In genomic region chr5:74188341-74188740, GRCh38 we compare ENCODE assay signal across 24 cellular contexts.
DNase-seq lines count a peak whose midpoint lies in the region; ATAC-seq, FAIRE-seq and TF ChIP-seq lines count a peak whose summit lies in the region.
"Had no signal": no experiment of that assay in that cellular context is flagged by ENCODE, and none has a peak within 500 bp of the region (broad histone marks: within the 10 kb centered on the region; RNA-seq: fewer than 3 reads in every experiment).

No MANE protein-coding gene starts in this region.

- H3K9me3 Mint-ChIP-seq in nephron = peaks cover 14% of the 10 kb centered on the region
- H3K9me3 Mint-ChIP-seq: CD4-positive, alpha-beta T cell; CD8-positive, alpha-beta T cell had no signal

- in situ Hi-C loops in HepG2 (cut with HindIII; ENCODE audit: extremely low pct_ligation_motif_present, low pct_unique_long_range_greater_than_20kb) = no loop called here

- peaks cover 0 to 5% of the 10 kb centered on the region in 2 experiments; a peak in 3 of 5 replicates for H3K27me3 ChIP-seq in HepG2 (ENCODE audit: control insufficient read depth in 1 of 2, insufficient read depth in 2 of 2, low read length in 2 of 2)
- no peaks in the 10 kb centered on the region for H3K27me3 ChIP-seq in right lobe of liver
- no peaks in the 10 kb centered on the region for H3K27me3 ChIP-seq in osteoblast (ENCODE audit: insufficient read depth, low read length)
- H3K27me3 ChIP-seq: BLaER1 treated with 17β-estradiol and CSF1 and Interleukin-3, amounts not matched to agents 10 nM and 100 nM had no signal

- TF ChIP-seq CTCF in HepG2 (CRISPR knock-in tag; IDR thresholded peaks at IDR 0.05) (no peak), right lobe of liver (IDR thresholded peaks at IDR 0.05) (no peak), nephron (IDR thresholded peaks at IDR 0.05; ENCODE audit: unreplicated experiment in 3 of 3) (no peak), osteoblast (IDR thresholded peaks at IDR 0.05; ENCODE audit: extremely low read depth, low read depth, low read length) (no peak)

- H3K79me2 ChIP-seq in HepG2 (ENCODE audit: insufficient read depth, low read length) (no peaks in the 10 kb centered on the region), osteoblast (ENCODE audit: insufficient read depth, low read length) (no peaks in the 10 kb centered on the region)

- no peak for TF ChIP-seq EP300 in HepG2 (IDR thresholded peaks at IDR 0.05; ENCODE audit: low read depth in 2 of 2, low read length in 2 of 2)
- no peak for TF ChIP-seq EP300 in HepG2 (CRISPR knock-in tag; IDR thresholded peaks at IDR 0.05; ENCODE audit: borderline replicate concordance)

- H3K36me3 ChIP-seq in HepG2 (replicated peaks in 1 of 2; ENCODE audit: control insufficient read depth in 1 of 2, insufficient read depth in 2 of 2, low read length in 2 of 2) = no peaks in the 10 kb centered on the region
- no peaks in the 10 kb centered on the region for H3K36me3 ChIP-seq in right lobe of liver
- H3K36me3 ChIP-seq in osteoblast (ENCODE audit: insufficient read depth, low read length) = no peaks in the 10 kb centered on the region
- H3K36me3 ChIP-seq: BLaER1 treated with 17β-estradiol and CSF1 and Interleukin-3, amounts not matched to agents 10 nM and 100 nM had no signal

- H3K4me1 Mint-ChIP-seq in nephron = peaks cover 56% of the 10 kb centered on the region
- H3K4me1 Mint-ChIP-seq: B cell had no signal

- no peaks in the 10 kb centered on the region for H3K4me1 ChIP-seq in HepG2 (ENCODE audit: insufficient read depth, low read length)
- H3K4me1 ChIP-seq in right lobe of liver = no peaks in the 10 kb centered on the region
- peaks cover 34% of the 10 kb centered on the region for H3K4me1 ChIP-seq in osteoblast (ENCODE audit: insufficient read depth, low read length)
- H3K4me1 ChIP-seq: A549, Caco-2 had no signal

- ATAC-seq in HepG2 = no peak
- ATAC-seq in right lobe of liver = no peak
- ATAC-seq: A549; CD8-positive, alpha-beta T cell; GM12878 had no signal

- H2AFZ ChIP-seq in HepG2 (ENCODE audit: low read length) (no peak overlapping the region), osteoblast (ENCODE audit: low read length) (no peak overlapping the region)

- no peak overlapping the region for H3K9ac ChIP-seq in HepG2 (ENCODE audit: insufficient read depth, low read depth, low read length)
- H3K9ac ChIP-seq: BLaER1 treated with 17β-estradiol and CSF1 and Interleukin-3, amounts not matched to agents 10 nM and 100 nM had no signal

- H3K4me2 ChIP-seq in HepG2 (ENCODE audit: low read depth, low read length) (no peak overlapping the region), osteoblast (ENCODE audit: insufficient read depth, low read length) (no peak overlapping the region)
- H3K4me2 ChIP-seq: A549; BLaER1 treated with 17β-estradiol and CSF1 and Interleukin-3, amounts not matched to agents 10 nM and 100 nM had no signal

- TF ChIP-seq POLR2A in HepG2 (IDR thresholded peaks at IDR 0.05; ENCODE audit: insufficient read depth in 1 of 2, low read depth in 2 of 2, low read length in 2 of 2) = no peak
- no peak for TF ChIP-seq POLR2A in right lobe of liver (IDR thresholded peaks at IDR 0.05)

- CTCF ChIA-PET in HepG2 (lab: Yijun Ruan, JAX; ENCODE audit: low intra/inter-chr PET ratio, low total read pairs) = no interaction called here

- H3K27ac ChIP-seq in HepG2 (ENCODE audit: extremely low read length, insufficient read depth, low read length) (no peak overlapping the region), right lobe of liver (no peak overlapping the region), osteoblast (ENCODE audit: low read depth, low read length) (peak overlapping the region; percentile 87)
- H3K27ac ChIP-seq: 22Rv1; A549; BLaER1 treated with 17β-estradiol and CSF1 and Interleukin-3, amounts not matched to agents 10 nM and 100 nM; C4-2B had no signal

- TF ChIP-seq RAD21 in HepG2 (CRISPR knock-in tag; IDR thresholded peaks at IDR 0.05) = no peak

- no peaks in the 10 kb centered on the region for H3K36me3 Mint-ChIP-seq in nephron (ENCODE audit: low read depth)
- H3K36me3 Mint-ChIP-seq: CD8-positive, alpha-beta T cell had no signal

- H3K9me3 ChIP-seq in HepG2 (ENCODE audit: low read length) (no peaks in the 10 kb centered on the region), right lobe of liver (no peaks in the 10 kb centered on the region), osteoblast (ENCODE audit: low read depth, low read length) (no peaks in the 10 kb centered on the region)
- H3K9me3 ChIP-seq: A549, Caco-2 had no signal

- no TSS peak for BruUV-seq in HepG2 (replicated peaks; lab: Mats Ljungman, UMichigan)

- intact Hi-C loops in HepG2 (cut with micrococcal nuclease; ENCODE audit: unreplicated experiment) (no loop called here), right lobe of liver (cut with DNase I) (no loop called here)

- no peak for DNase-seq in HepG2 (ENCODE audit: low spot score)
- no peak for DNase-seq in right lobe of liver
- no peak for DNase-seq in osteoblast (ENCODE audit: insufficient read length, low spot score, missing footprints)
- no peak for DNase-seq in NCI-H1105 (lab: John Stamatoyannopoulos, UW)
- DNase-seq in stimulated activated CD4-positive, alpha-beta T cell treated with anti-CD3 and anti-CD28 coated beads, Interleukin-1b, Interleukin-23, amount 100 ng/mL, for 48 hours = no peak
- DNase-seq: AML-193; Caco-2; Calu3; CD4-positive, alpha-beta T cell; CD8-positive, alpha-beta T cell; DMS79 treated with DMSO at 0.1 percent for 48 hours; GF-D8 had no signal

- no peak overlapping the region for H3K4me3 ChIP-seq in HepG2 (replicated peaks in 1 of 3; ENCODE audit: insufficient read depth in 1 of 3, low read depth in 2 of 3, low read length in 3 of 3)
- H3K4me3 ChIP-seq in right lobe of liver = no peak overlapping the region
- H3K4me3 ChIP-seq in osteoblast (ENCODE audit: insufficient read depth, low read length) = no peak overlapping the region
- H3K4me3 ChIP-seq: A549; BLaER1 treated with 17β-estradiol and CSF1 and Interleukin-3, amounts not matched to agents 10 nM and 100 nM; GM12878 had no signal

- 23% methylated on average over 2 of the region's 2 CpGs for WGBS in HepG2 (ENCODE audit: low lambda C conversion rate)
- 73% methylated on average over 2 of the region's 2 CpGs for WGBS in right lobe of liver (ENCODE audit: insufficient coverage, low coverage, low lambda C conversion rate, missing lambda C conversion rate)

- H3K27ac Mint-ChIP-seq in nephron = peak overlapping the region in 2 of 3 experiments; percentile 16 to 82
- H3K27ac Mint-ChIP-seq: B cell; CD4-positive, alpha-beta T cell; CD8-positive, alpha-beta T cell had no signal

- H4K20me1 ChIP-seq in HepG2 (ENCODE audit: insufficient read depth, low read length) = no peaks in the 10 kb centered on the region
- H4K20me1 ChIP-seq in osteoblast (ENCODE audit: insufficient read depth, low read length) = no peaks in the 10 kb centered on the region
- H4K20me1 ChIP-seq: BLaER1 treated with 17β-estradiol and CSF1 and Interleukin-3, amounts not matched to agents 10 nM and 100 nM had no signal

- POLR2A ChIA-PET in HepG2 (lab: Yijun Ruan, JAX) = no interaction called here

- FAIRE-seq in HepG2 (lab: Jason Lieb, UNC) = no peak
- FAIRE-seq: A549, D721Med, G401.6, GM12878, GM12892, GM18507, GM19239 had no signal

- H3K4me3 Mint-ChIP-seq in nephron = no peak overlapping the region
- H3K4me3 Mint-ChIP-seq: B cell; CD4-positive, alpha-beta T cell; CD8-positive, alpha-beta T cell had no signal

- H3K27me3 Mint-ChIP-seq in nephron (ENCODE audit: low read depth) = no peaks in the 10 kb centered on the region

TF ChIP-seq in HepG2, 621 proteins besides CTCF, POLR2A, EP300 and RAD21:
- no peak for TF ChIP-seq ATRX (CRISPR knock-in tag; IDR thresholded peaks at IDR 0.05; ENCODE audit: borderline replicate concordance)
- 0 out of 2 replicates have a peak, but pooled peaks have one; percentile 5 for TF ChIP-seq MNT (IDR thresholded peaks at IDR 0.05)
